Comparison of ENCODE assay signal across 8 cellular contexts in the genomic region with DNA sequence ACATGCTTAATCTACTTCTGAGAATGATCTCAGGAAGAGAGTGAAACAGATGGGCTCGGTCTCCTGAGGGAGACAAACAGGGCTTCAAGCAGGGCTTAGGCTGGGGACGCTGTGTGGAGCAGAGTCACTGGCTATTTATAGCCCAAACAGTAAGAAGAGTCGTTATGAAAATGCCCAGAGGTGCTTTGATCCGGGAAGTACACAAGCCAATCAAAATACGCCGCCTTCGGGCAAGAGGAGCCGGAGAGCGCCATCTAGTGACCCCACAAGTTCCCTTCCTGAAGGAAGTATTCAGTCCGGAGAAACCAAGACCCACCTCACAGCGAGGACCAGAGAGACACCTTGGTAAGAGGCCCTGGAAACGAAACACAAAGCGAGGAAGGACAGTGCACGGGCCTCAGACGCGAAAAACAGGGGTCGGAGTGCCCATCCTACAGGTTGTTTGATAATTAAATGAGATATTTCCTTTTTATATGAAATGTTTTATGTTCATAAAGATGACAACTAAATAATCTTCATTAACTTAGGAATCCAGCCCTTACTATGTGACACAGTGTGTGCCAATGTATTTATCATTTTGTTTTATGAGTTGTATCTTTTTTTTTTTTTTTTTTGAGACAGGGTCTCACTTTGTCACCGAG. TPM values are rescaled to one million over a fixed set of nuclear protein-coding genes. Genes with fewer than 3 reads are reported as not detected.
DNase-seq lines count a peak whose midpoint lies in the region; ATAC-seq and TF ChIP-seq lines count a peak whose summit lies in the region.

No MANE protein-coding gene starts in this region.

- no peaks in the 10 kb centered on the region for H3K36me3 Mint-ChIP-seq in activated T-cell treated with anti-CD3 and anti-CD28 coated beads, Interleukin-2, amount 50 U/mL, for 24 hours (ENCODE audit: low read depth)

- H3K27me3 Mint-ChIP-seq in activated T-cell treated with anti-CD3 and anti-CD28 coated beads, Interleukin-2, amount 50 U/mL, for 24 hours: peaks cover 6% of the 10 kb centered on the region

- H3K27ac ChIP-seq in GM23248: peak overlapping the region; percentile 42
- peak overlapping the region; percentile 77 for H3K27ac ChIP-seq in Panc1 (ENCODE audit: low read length)
- H3K27ac ChIP-seq in neural cell (ENCODE audit: low read length): no peak overlapping the region

- no peaks in the 10 kb centered on the region for H3K9me3 ChIP-seq in GM23248 (ENCODE audit: low read depth)
- no peaks in the 10 kb centered on the region for H3K9me3 ChIP-seq in Panc1 (ENCODE audit: control insufficient read depth, insufficient read depth, low read depth, low read length)
- H3K9me3 ChIP-seq in neural cell (ENCODE audit: low read length): no peaks in the 10 kb centered on the region

- peak overlapping the region; percentile 80 for H3K9ac ChIP-seq in GM23248
- no peak overlapping the region for H3K9ac ChIP-seq in neural cell (ENCODE audit: low read length)

- H3K9me2 ChIP-seq in GM23248 (ENCODE audit: insufficient read depth): no peaks in the 10 kb centered on the region
- H3K9me2 ChIP-seq in neural cell (ENCODE audit: insufficient read depth, low read length): no peaks in the 10 kb centered on the region

- H3K79me2 ChIP-seq in GM23248 (ENCODE audit: insufficient read depth): no peaks in the 10 kb centered on the region
- H3K79me2 ChIP-seq in neural cell (replicated peaks; ENCODE audit: insufficient read depth, low read length): no peaks in the 10 kb centered on the region

- in situ Hi-C loops in GM23248 (cut with MboI): no loop called here
- in situ Hi-C loops in Panc1 (cut with HindIII; ENCODE audit: low pct_unique_long_range_greater_than_20kb, low sequenced_read_pairs): no loop called here

- peaks cover 6% of the 10 kb centered on the region for H3K4me1 Mint-ChIP-seq in activated T-cell treated with anti-CD3 and anti-CD28 coated beads, Interleukin-2, amount 50 U/mL, for 24 hours (ENCODE audit: low read depth)

- H3K4me2 ChIP-seq in GM23248 (ENCODE audit: unreplicated experiment) (peak overlapping the region; percentile 64), neural cell (ENCODE audit: low read length) (no peak overlapping the region)

- ATAC-seq in Panc1: peak; percentile 93

- peaks cover 5% of the 10 kb centered on the region for H3K9me3 Mint-ChIP-seq in activated T-cell treated with anti-CD3 and anti-CD28 coated beads, Interleukin-2, amount 50 U/mL, for 24 hours

- H3K27ac Mint-ChIP-seq in activated T-cell treated with anti-CD3 and anti-CD28 coated beads, Interleukin-2, amount 50 U/mL, for 24 hours: peak overlapping the region; percentile 4

- WGBS in GM23248 (ENCODE audit: low coverage in 1 of 2, low lambda C conversion rate in 2 of 2, missing lambda C conversion rate in 2 of 2), 2 experiments: 7% methylated on average over 18 of the region's 18 CpGs

- TF ChIP-seq RAD21 in neural cell (conservative IDR thresholded peaks at IDR 0.05): peak; percentile 83

- BruUV-seq in Panc1 (replicated peaks; lab: Mats Ljungman, UMichigan): no TSS peak

- CTCF ChIA-PET in Panc1 (lab: Charles Lee): interaction anchor here (0.7 kb wide), 2 partner anchors 9 to 56 kb away, joined by 7 read pairs; no protein-coding TSS in a partner anchor

- H3K4me3 ChIP-seq in GM23248: peak overlapping the region; percentile 64
- peak overlapping the region; percentile 41 to 72 for H3K4me3 ChIP-seq in Panc1 (ENCODE audit: low read depth in 2 of 2, low read length in 2 of 2)
- H3K4me3 ChIP-seq in neural cell (ENCODE audit: low read length): no peak overlapping the region

- H3K4me1 ChIP-seq in GM23248 (ENCODE audit: insufficient read depth) (peaks cover 11% of the 10 kb centered on the region; the same call in 1 of the 2 replicates), Panc1 (ENCODE audit: control insufficient read depth, insufficient read depth, low read length) (no peaks in the 10 kb centered on the region)

- H3K27me3 ChIP-seq in GM23248 (replicated peaks; ENCODE audit: insufficient read depth) (no peaks in the 10 kb centered on the region), Panc1 (ENCODE audit: control insufficient read depth, insufficient read depth, low read length) (no peaks in the 10 kb centered on the region), neural cell (ENCODE audit: insufficient read depth, low read depth, low read length) (no peaks in the 10 kb centered on the region)

- no peaks in the 10 kb centered on the region for H3K36me3 ChIP-seq in GM23248 (ENCODE audit: low read depth)
- H3K36me3 ChIP-seq in Panc1 (ENCODE audit: control insufficient read depth, insufficient read depth, low read length): no peaks in the 10 kb centered on the region
- H3K36me3 ChIP-seq in neural cell (ENCODE audit: insufficient read depth, low read length): no peaks in the 10 kb centered on the region

- peak; percentile 96 for TF ChIP-seq CTCF in Panc1 (IDR thresholded peaks at IDR 0.05)
- peak; percentile 85 for TF ChIP-seq CTCF in neural cell (IDR thresholded peaks at IDR 0.05; ENCODE audit: poor library complexity, severe bottlenecking)

- H2AFZ ChIP-seq in GM23248 (peak overlapping the region; percentile 92), neural cell (ENCODE audit: low read depth, low read length) (no peak overlapping the region)

- no peak for TF ChIP-seq EP300 in neural cell (conservative IDR thresholded peaks at IDR 0.05; ENCODE audit: poor library complexity, severe bottlenecking)

- intact Hi-C loops in Panc1 (cut with micrococcal nuclease; ENCODE audit: unreplicated experiment): no loop called here

- no peaks in the 10 kb centered on the region for H4K20me1 ChIP-seq in GM23248 (ENCODE audit: insufficient read depth)
- H4K20me1 ChIP-seq in neural cell (ENCODE audit: insufficient read depth): no peaks in the 10 kb centered on the region

- H3K4me3 Mint-ChIP-seq in activated T-cell treated with anti-CD3 and anti-CD28 coated beads, Interleukin-2, amount 50 U/mL, for 24 hours: no peak overlapping the region

- H3F3A ChIP-seq in GM23248 (ENCODE audit: insufficient read depth): no peaks in the 10 kb centered on the region
- H3F3A ChIP-seq in neural cell (ENCODE audit: insufficient read depth, low read length, poor library complexity, severe bottlenecking): no peaks in the 10 kb centered on the region

- DNase-seq in Daoy (ENCODE audit: low read depth): peak; percentile 86
- DNase-seq in GM23248: peak; percentile 97
- peak; percentile 98 to 99 for DNase-seq in Kasumi-1 (lab: John Stamatoyannopoulos, UW)
- DNase-seq in Panc1 (ENCODE audit: low read depth, low spot score): peak; percentile 80
- DNase-seq in activated T-cell treated with anti-CD3 and anti-CD28 coated beads, Interleukin-2, amount 50 U/mL, for 24 hours: peak; percentile 78
- DNase-seq in fibroblast of gingiva (ENCODE audit: low read depth): peak; percentile 93
- DNase-seq in stimulated activated naive CD4-positive, alpha-beta T cell treated with Interleukin-2 at 50 U/mL for 16 hours (lab: John Stamatoyannopoulos, UW): peak; percentile 73

- POLR2A ChIA-PET in Panc1 (lab: Charles Lee): no interaction called here

TF ChIP-seq in neural cell, 6 proteins besides CTCF, POLR2A, EP300 and RAD21:
- TF ChIP-seq SMC3 (conservative IDR thresholded peaks at IDR 0.05; ENCODE audit: poor library complexity): peak; percentile 79
- TF ChIP-seq MXI1 (conservative IDR thresholded peaks at IDR 0.05; ENCODE audit: poor library complexity, severe bottlenecking): no peak

RNA-seq across cellular contexts. Expression of a gene that starts 25.0 kb away (rescaled TPM):
- total RNA-seq in Daoy (2014; rRNA removed; shearing (Covaris generic)): 65.0 and 80.3 TPM in 2 replicates
- 26.4 and 36.3 TPM in 2 replicates for total RNA-seq in GM23248 (2014; rRNA removed; shearing (Covaris generic))
- 37.5 and 40.3 TPM in 2 replicates for polyA plus RNA-seq in GM23248 (2016; fragmentation: Nextera tagmentation; extraction: Ambion mirVana)
- 40.2 TPM for total RNA-seq in Panc1 (2021; ENCODE audit: unreplicated experiment)
- polyA plus RNA-seq in Panc1 (2012; ENCODE audit: insufficient read length): 26.8 TPM
- 94.2 and 98.5 TPM in 2 replicates for polyA plus RNA-seq in neural cell
- 72.6 and 77.0 TPM in 2 replicates for polyA minus RNA-seq in neural cell
